In the genomic region with DNA sequence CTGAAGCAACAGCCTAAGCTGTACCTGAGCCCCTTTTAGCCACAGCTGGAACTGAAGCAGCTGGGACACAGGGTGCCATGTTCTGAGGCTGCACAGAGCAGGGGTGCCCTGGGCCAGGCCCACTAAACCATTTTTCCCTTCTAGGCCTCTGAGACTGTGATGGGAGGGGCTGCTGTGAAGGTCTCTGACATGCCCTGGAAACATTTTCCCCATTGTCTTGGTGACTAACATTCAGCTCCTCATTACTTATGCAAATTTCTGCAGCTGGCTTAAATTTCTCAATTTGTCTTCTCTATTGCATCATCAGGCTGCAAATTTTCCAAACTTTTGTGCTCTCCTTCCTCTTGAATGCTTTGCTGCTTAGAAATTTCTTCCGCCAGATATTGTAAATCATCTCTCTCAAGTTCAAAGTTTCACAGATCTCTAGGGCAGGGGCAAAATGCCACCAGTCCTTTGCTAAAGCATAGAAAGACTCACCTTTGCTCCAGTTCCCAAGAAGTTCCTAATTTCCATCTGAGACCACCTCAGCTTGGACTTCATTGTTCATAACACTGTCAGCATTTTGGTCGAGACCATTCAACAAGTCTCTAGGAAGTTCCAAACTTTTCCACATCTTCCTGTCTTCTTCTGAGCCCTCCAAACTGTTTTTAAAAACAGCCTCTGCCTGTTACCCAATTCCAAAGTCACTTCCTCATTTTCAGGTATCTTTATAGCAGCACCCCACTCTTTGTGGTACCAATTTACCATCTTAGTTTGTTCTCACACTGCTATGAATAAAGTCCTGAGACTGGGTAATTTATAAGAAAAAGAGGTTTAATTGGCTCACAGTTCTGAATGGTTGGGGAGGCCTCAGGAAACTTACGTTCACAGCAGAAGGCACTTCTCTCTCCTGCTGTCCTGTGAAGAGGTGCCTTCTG, we compare ENCODE assay signal across 15 cellular contexts. TPM values are rescaled to one million over a fixed set of nuclear protein-coding genes. Genes with fewer than 3 reads are reported as not detected.
DNase-seq lines count a peak whose midpoint lies in the region; ATAC-seq and TF ChIP-seq lines count a peak whose summit lies in the region.
"Had no signal": no experiment of that assay in that cellular context is flagged by ENCODE, and none has a peak within 500 bp of the region (broad histone marks: within the 10 kb centered on the region; RNA-seq: fewer than 3 reads in every experiment).

No MANE protein-coding gene starts in this region.

- intact Hi-C loops in esophagus squamous epithelium (cut with DNase I), result no loop called here
- intact Hi-C loops in psoas muscle (cut with DNase I), result loop anchor here in 1 of 2 donors (5.0 kb wide), 1 partner anchor 66 kb away; no protein-coding TSS in a partner anchor

- ATAC-seq in psoas muscle (peak in 1 of 4 donors; percentile 55), left lobe of liver (no peak), GM18498 (IDR thresholded peaks at IDR 0.05; ENCODE audit: unreplicated experiment) (no peak)

- H3K36me3 ChIP-seq in esophagus squamous epithelium, result no peaks in the 10 kb centered on the region
- no peaks in the 10 kb centered on the region for H3K36me3 ChIP-seq in psoas muscle (ENCODE audit: insufficient read depth in 1 of 2, low read depth in 1 of 2)
- H3K36me3 ChIP-seq: Peyer's patch had no signal

- H3K4me1 ChIP-seq in esophagus squamous epithelium (peaks cover 0 to 9% (median 3%) of the 10 kb centered on the region in 3 donors), psoas muscle (no peaks in the 10 kb centered on the region)

- no peak for TF ChIP-seq POLR2A in NB4 (IDR thresholded peaks at IDR 0.05; ENCODE audit: extremely low read depth, insufficient read length)
- no peak for TF ChIP-seq POLR2A in esophagus squamous epithelium (IDR thresholded peaks at IDR 0.05)

- H3K9me3 ChIP-seq in esophagus squamous epithelium, result no peaks in the 10 kb centered on the region
- H3K9me3 ChIP-seq in psoas muscle, result no peaks in the 10 kb centered on the region
- H3K9me3 ChIP-seq: Peyer's patch had no signal

- DNase-seq in GM04504 (ENCODE audit: low read depth) (peak; percentile 9), NB4 (ENCODE audit: low read depth) (peak; percentile 62), esophagus squamous epithelium (lab: John Stamatoyannopoulos, UW) (no peak), psoas muscle (peak; percentile 17 to 58), UCSD-AML1 (lab: John Stamatoyannopoulos, UW; ENCODE audit: unreplicated experiment) (no peak), left lobe of liver (ENCODE audit: low spot score) (no peak), NCI-H226 (no peak)
- DNase-seq: activated CD4-positive, alpha-beta T cell treated with anti-CD3 and anti-CD28 coated beads, Interleukin-2, amount 50 U/mL, for 1 hour; glutamatergic neuron; NCI-H524; Peyer's patch; stimulated activated CD4-positive, alpha-beta T cell treated with anti-CD3 and anti-CD28 coated beads, Interleukin-2, amount 100 ng/mL, for 24 hours had no signal

- 58 to 67% methylated on average over 3 of the region's 3 CpGs for WGBS in esophagus squamous epithelium, 2 donors
- WGBS in psoas muscle, 3 donors, result 83 to 92% (median 83%) methylated on average over 3 of the region's 3 CpGs

- TF ChIP-seq CTCF in NB4 (IDR thresholded peaks at IDR 0.05; ENCODE audit: low read depth, low read length) (no peak), esophagus squamous epithelium (IDR thresholded peaks at IDR 0.05) (no peak), psoas muscle (IDR thresholded peaks at IDR 0.05) (no peak)

- H3K4me3 ChIP-seq in NB4 (ENCODE audit: low read depth, low read length) (no peak overlapping the region), esophagus squamous epithelium (no peak overlapping the region), psoas muscle (no peak overlapping the region)
- H3K4me3 ChIP-seq: Peyer's patch had no signal

- H3K27ac ChIP-seq in esophagus squamous epithelium, result peak overlapping the region in 3 of 4 donors; percentile 18 to 72 (median 68)
- peak overlapping the region; percentile 12 for H3K27ac ChIP-seq in psoas muscle

- no peaks in the 10 kb centered on the region for H3K27me3 ChIP-seq in esophagus squamous epithelium
- H3K27me3 ChIP-seq in psoas muscle (ENCODE audit: insufficient read depth in 3 of 3, low read length in 2 of 3), result no peaks in the 10 kb centered on the region
- H3K27me3 ChIP-seq: Peyer's patch had no signal

RNA-seq across cellular contexts. Expression of a gene that starts 49.8 kb away (rescaled TPM):
- total RNA-seq in esophagus squamous epithelium (1 to 10 TPM in 3 of 4 donors, not detected in 1; 1.1 to 7.8 (median 3.1) TPM), psoas muscle (1 to 10 TPM; 2.3 to 8.2 (median 4.9) TPM), left lobe of liver (7.0 TPM)
- polyA plus RNA-seq in psoas muscle, result 10 to 100 TPM in 2 of 3 donors, 1 to 10 TPM in 1; 2.3 to 79.9 (median 13.3) TPM
- total RNA-seq: activated T-helper 1 cell treated with anti-CD3 and anti-CD28 coated beads, Interleukin-12 subunit alpha, Interleukin-12 subunit beta, Interleukin-2, Interleukin-4 antibody, amounts not matched to agents 30 ng/mL and 10 ng/mL and 1 ng/mL, durations not matched to agents 14 hours and 24 hours and 36 hours; T-helper 2 cell treated with Interferon-gamma antibody and Interleukin-4, amounts not matched to agents 100 ng/mL and 5 ng/mL, for 36 hours had no signal

Comparison
In these comparisons a context has a peak if more than half of its experiments do, and no peak if none do; other contexts are left out.
1. DNase-seq: peak in GM04504 (single experiment), NB4 (single experiment) and psoas muscle (2 of 2); none in esophagus squamous epithelium (single experiment), UCSD-AML1 (single experiment), left lobe of liver (single experiment) and NCI-H226 (single experiment).